In genomic region chr4:7769936-7770674, GRCh38 we compare ENCODE assay signal across 10 cellular contexts.
DNase-seq lines count a peak whose midpoint lies in the region; ATAC-seq, FAIRE-seq and TF ChIP-seq lines count a peak whose summit lies in the region.
"Had no signal": no experiment of that assay in that cellular context is flagged by ENCODE, and none has a peak within 500 bp of the region (broad histone marks: within the 10 kb centered on the region; RNA-seq: fewer than 3 reads in every experiment).

No MANE protein-coding gene starts in this region.

- H3K4me3 ChIP-seq in NT2/D1 (ENCODE audit: insufficient read length, low read depth): no peak overlapping the region
- no peak overlapping the region for H3K4me3 ChIP-seq in H1 (ENCODE audit: extremely low read depth in 1 of 4, insufficient read depth in 2 of 4, low read depth in 3 of 4, low read length in 4 of 4)
- H3K4me3 ChIP-seq in sigmoid colon: no peak overlapping the region
- H3K4me3 ChIP-seq: SJCRH30 had no signal

- no peak overlapping the region for H3K4ac ChIP-seq in H1 (replicated peaks; ENCODE audit: insufficient read length, low read depth, low read length)

- H3K36me3 ChIP-seq in NT2/D1 (ENCODE audit: insufficient read depth, insufficient read length, low read length) (peaks cover 91% of the 10 kb centered on the region), H1 (ENCODE audit: control insufficient read depth in 2 of 4, insufficient read depth in 4 of 4, low read length in 3 of 4) (peaks cover 0 to 11% (median 4%) of the 10 kb centered on the region in 4 experiments; a peak in 3 of 8 replicates), sigmoid colon (peaks cover 3 to 81% (median 37%) of the 10 kb centered on the region in 4 donors)

- H4K91ac ChIP-seq in H1 (replicated peaks; ENCODE audit: insufficient read length, low read length): no peak overlapping the region

- H3K56ac ChIP-seq in H1 (replicated peaks; ENCODE audit: insufficient read length, low read depth, low read length): no peak overlapping the region

- peak in 2 of 3 experiments; percentile 71 to 81; a peak in 3 of 4 replicates for TF ChIP-seq CTCF in H1 (IDR thresholded peaks at IDR 0.05; ENCODE audit: control extremely low read depth in 1 of 3, insufficient read depth in 1 of 3, low read depth in 1 of 3, low read length in 3 of 3)
- TF ChIP-seq CTCF in sigmoid colon (IDR thresholded peaks at IDR 0.05): peak in 2 of 4 experiments; percentile 24

- H3K18ac ChIP-seq in H1 (ENCODE audit: extremely low read depth, low read length): no peak overlapping the region

- peaks cover 13% of the 10 kb centered on the region for H3K4me1 ChIP-seq in NT2/D1 (ENCODE audit: insufficient read depth, insufficient read length)
- peaks cover 0 to 2% (median 1%) of the 10 kb centered on the region in 4 experiments; a peak in 3 of 7 replicates for H3K4me1 ChIP-seq in H1 (replicated peaks in 1 of 4; ENCODE audit: control insufficient read depth in 3 of 4, insufficient read depth in 4 of 4, low read length in 3 of 4)
- H3K4me1 ChIP-seq in sigmoid colon: peaks cover 0 to 68% (median 55%) of the 10 kb centered on the region in 4 donors
- H3K4me1 ChIP-seq: SJCRH30 had no signal

- TF ChIP-seq POLR2A in H1 (IDR thresholded peaks at IDR 0.05; ENCODE audit: control extremely low read depth in 1 of 2, low read depth in 2 of 2, low read length in 2 of 2): no peak
- TF ChIP-seq POLR2A in sigmoid colon (IDR thresholded peaks at IDR 0.05): no peak

- DNase-seq in NCI-H1694 treated with DMSO at 0.1 percent for 48 hours (lab: John Stamatoyannopoulos, UW) (peak; percentile 16), NCI-H1694 (lab: John Stamatoyannopoulos, UW) (no peak), NT2/D1 (ENCODE audit: low read depth, low spot score) (peak; percentile 28), H1 (ENCODE audit: low read depth in 1 of 2, low spot score in 2 of 2) (peak in 1 of 2 experiments; percentile 60), sigmoid colon (peak; percentile 65), epidermal melanocyte (ENCODE audit: insufficient read length, low spot score) (no peak), NCI-H226 (no peak)

- H2AK5ac ChIP-seq in H1 (ENCODE audit: low read depth, low read length): no peak overlapping the region

- H4K8ac ChIP-seq in H1 (ENCODE audit: extremely low read depth, insufficient read depth, low read length): no peak overlapping the region

- H3K9ac ChIP-seq in NT2/D1 (ENCODE audit: insufficient read length, low read depth): no peak overlapping the region
- H3K9ac ChIP-seq in H1 (replicated peaks in 1 of 4; ENCODE audit: extremely low read depth in 1 of 4, low read depth in 3 of 4, low read length in 3 of 4): no peak overlapping the region

- no peak overlapping the region for H3K23ac ChIP-seq in H1 (ENCODE audit: insufficient read length)

- no peak overlapping the region for H3K4me2 ChIP-seq in H1 (ENCODE audit: insufficient read depth in 1 of 2, low read depth in 2 of 2, low read length in 2 of 2)

- H2BK5ac ChIP-seq in H1 (ENCODE audit: low read depth, low read length): no peak overlapping the region

- no peak overlapping the region for H2AFZ ChIP-seq in H1 (ENCODE audit: low read length)

- POLR2A ChIA-PET in H1 (lab: Charles Lee; ENCODE audit: partially characterized antibody): no interaction called here

- peak; percentile 62 to 65 for TF ChIP-seq RAD21 in H1 (IDR thresholded peaks at IDR 0.05 in 1 of 2, conservative IDR thresholded peaks at IDR 0.05 in 1 of 2; ENCODE audit: low read depth in 2 of 2, low read length in 2 of 2)

- no peak overlapping the region for H3K14ac ChIP-seq in H1 (ENCODE audit: insufficient read length)

- H2BK12ac ChIP-seq in H1 (ENCODE audit: low read depth, low read length): peak overlapping the region; percentile 27; the same call in 1 of the 2 replicates

- H3K23me2 ChIP-seq in H1 (ENCODE audit: low read depth, low read length): no peaks in the 10 kb centered on the region

- no peak for FAIRE-seq in H1 (lab: Jason Lieb, UNC)

- H2BK15ac ChIP-seq in H1 (ENCODE audit: low read length): no peak overlapping the region

- 88% methylated on average over 16 of the region's 16 CpGs; no CpG with 5 or more reads in 1 of the 2 experiments for WGBS in H1 (ENCODE audit: extremely low coverage in 1 of 2, insufficient coverage in 1 of 2, insufficient read length in 1 of 2, insufficient replicate concordance in 2 of 2, low coverage in 1 of 2, low lambda C conversion rate in 2 of 2, missing lambda C conversion rate in 1 of 2), 2 experiments
- WGBS in sigmoid colon, 2 donors: 90 to 92% methylated on average over 16 of the region's 16 CpGs

- peaks cover 0 to 2% of the 10 kb centered on the region in 2 experiments for H4K20me1 ChIP-seq in H1 (replicated peaks in 1 of 2; ENCODE audit: control insufficient read depth in 1 of 2, insufficient read depth in 2 of 2, low read length in 2 of 2)

- no peaks in the 10 kb centered on the region for H3K79me2 ChIP-seq in H1 (ENCODE audit: control insufficient read depth in 1 of 2, insufficient read depth in 2 of 2, low read length in 2 of 2)

- no peak for TF ChIP-seq EP300 in H1 (IDR thresholded peaks at IDR 0.05; ENCODE audit: borderline replicate concordance in 1 of 2, low read depth in 2 of 2, low read length in 2 of 2)
- no peak for TF ChIP-seq EP300 in sigmoid colon (IDR thresholded peaks at IDR 0.05)

- no peaks in the 10 kb centered on the region for H3K9me3 ChIP-seq in NT2/D1 (ENCODE audit: insufficient read depth, low read length)
- H3K9me3 ChIP-seq in H1 (ENCODE audit: insufficient read depth in 2 of 2, low read depth in 1 of 2, low read length in 1 of 2): no peaks in the 10 kb centered on the region
- no peaks in the 10 kb centered on the region for H3K9me3 ChIP-seq in sigmoid colon
- H3K9me3 ChIP-seq: SJCRH30 had no signal

- H3K27me3 ChIP-seq in NT2/D1 (ENCODE audit: insufficient read depth, insufficient read length): no peaks in the 10 kb centered on the region
- H3K27me3 ChIP-seq in H1 (replicated peaks in 1 of 4; ENCODE audit: control insufficient read depth in 3 of 4, extremely low read depth in 1 of 4, insufficient read depth in 3 of 4, low read length in 3 of 4): no peaks in the 10 kb centered on the region
- no peaks in the 10 kb centered on the region for H3K27me3 ChIP-seq in sigmoid colon
- H3K27me3 ChIP-seq: SJCRH30 had no signal

- H3K79me1 ChIP-seq in H1 (ENCODE audit: low read depth, low read length): no peaks in the 10 kb centered on the region; the same call in none of the 2 replicates

- H4K5ac ChIP-seq in H1 (ENCODE audit: insufficient read length, low read depth, low read length): no peak overlapping the region

- no peak overlapping the region for H2BK120ac ChIP-seq in H1 (replicated peaks; ENCODE audit: low read depth, low read length)

- H2BK20ac ChIP-seq in H1 (ENCODE audit: low read length): no peak overlapping the region

- no peak for ATAC-seq in HG03135 (IDR thresholded peaks at IDR 0.05; ENCODE audit: unreplicated experiment)
- ATAC-seq: left colon had no signal

- CTCF ChIA-PET in H1 (lab: Charles Lee; ENCODE audit: partially characterized antibody): interaction anchor here (0.9 to 3.4 kb wide), 27 partner anchors 8 to 400 kb away, joined by 3 to 32 read pairs (median 4); no protein-coding TSS in a partner anchor

- H3K27ac ChIP-seq in H1 (ENCODE audit: low read depth, low read length) (no peak overlapping the region), sigmoid colon (peak overlapping the region in 2 of 4 donors; percentile 35 to 60)
- H3K27ac ChIP-seq: SJCRH30 had no signal

- intact Hi-C loops in sigmoid colon (cut with DNase I): no loop called here

TF ChIP-seq in H1, 55 proteins besides CTCF, POLR2A, EP300 and RAD21:
- TF ChIP-seq GABPA (IDR thresholded peaks at IDR 0.05; ENCODE audit: borderline replicate concordance, insufficient read depth, low read length): no peak
- TF ChIP-seq SP1 (IDR thresholded peaks at IDR 0.05; ENCODE audit: low read depth, low read length): no peak
- no peak for TF ChIP-seq TBP (IDR thresholded peaks at IDR 0.05; ENCODE audit: low read depth, low read length)

Comparison
In these comparisons a context has a peak if more than half of its experiments do, and no peak if none do; other contexts are left out.
1. DNase-seq: peak in NCI-H1694 treated with DMSO at 0.1 percent for 48 hours (single experiment), NT2/D1 (single experiment) and sigmoid colon (single experiment); none in NCI-H1694 (single experiment), epidermal melanocyte (single experiment) and NCI-H226 (single experiment).